Comparison of ENCODE assay signal across 23 cellular contexts in the genomic region with DNA sequence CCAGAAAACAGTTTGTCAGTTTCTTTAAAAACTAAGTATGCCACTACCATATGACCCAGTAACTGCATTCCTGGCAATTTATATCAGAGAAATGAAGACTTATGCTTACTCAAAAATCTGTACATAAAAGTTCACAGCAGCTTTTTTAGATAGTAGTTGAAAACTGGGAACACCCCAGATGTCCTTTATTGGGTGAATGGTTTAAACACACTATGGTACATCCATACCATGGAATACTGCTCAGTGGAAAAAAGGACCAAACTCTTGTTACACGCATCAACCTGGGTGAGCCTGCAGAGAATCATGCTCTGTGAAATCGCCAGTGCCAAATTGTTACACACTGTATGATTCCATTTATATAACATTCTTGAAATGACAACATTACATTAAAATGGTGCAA.
DNase-seq lines count a peak whose midpoint lies in the region; ATAC-seq and TF ChIP-seq lines count a peak whose summit lies in the region.
"Had no signal": no experiment of that assay in that cellular context is flagged by ENCODE, and none has a peak within 500 bp of the region (broad histone marks: within the 10 kb centered on the region; RNA-seq: fewer than 3 reads in every experiment).

No MANE protein-coding gene starts in this region.

- H3K27me3 Mint-ChIP-seq in activated CD8-positive, alpha-beta T cell treated with anti-CD3 and anti-CD28 coated beads, Interleukin-2, amount 10 ng/mL, durations not matched to agents 7 days and 5 days (ENCODE audit: low read depth): peaks cover 17% of the 10 kb centered on the region
- H3K27me3 Mint-ChIP-seq in activated CD8-positive, alpha-beta T cell treated with anti-CD3 and anti-CD28 coated beads for 36 hours: peaks cover 2% of the 10 kb centered on the region

- H3K4me2 ChIP-seq in osteoblast (ENCODE audit: insufficient read depth, low read length): no peak overlapping the region
- H3K4me2 ChIP-seq: BLaER1 had no signal

- H3K4me3 ChIP-seq in osteoblast (ENCODE audit: insufficient read depth, low read length): no peak overlapping the region
- H3K4me3 ChIP-seq: BLaER1, GM12878 had no signal

- DNase-seq in activated CD8-positive, alpha-beta T cell treated with anti-CD3 and anti-CD28 coated beads, Interleukin-2, amount 10 ng/mL, durations not matched to agents 7 days and 5 days: peak; percentile 3
- no peak for DNase-seq in activated CD8-positive, alpha-beta T cell treated with anti-CD3 and anti-CD28 coated beads for 36 hours
- DNase-seq in osteoblast (ENCODE audit: insufficient read length, low spot score, missing footprints) (peak; percentile 51), amygdala (lab: John Stamatoyannopoulos, UW) (no peak)
- no peak for DNase-seq in NK-92 treated with Interleukin-12 subunit alpha and Interleukin-12 subunit beta, amount 100 ng/mL, for 24 hours (lab: John Stamatoyannopoulos, UW)
- DNase-seq: 8988T; ACHN; BE2C; C1 segment of cervical spinal cord; CD4-positive, alpha-beta memory T cell; CD4-positive, CD25-positive, alpha-beta regulatory T cell; CD8-positive, alpha-beta memory T cell; COR-L47; DMS 273 treated with DMSO at 0.1 percent for 48 hours; DMS153; DMS53; DMS79; DND-41; EL; GDM1 had no signal

- CTCF ChIA-PET in activated CD8-positive, alpha-beta T cell treated with anti-CD3 and anti-CD28 coated beads, Interleukin-2, amount 10 ng/mL, durations not matched to agents 7 days and 5 days (lab: Charles Lee): no interaction called here
- CTCF ChIA-PET in activated CD8-positive, alpha-beta T cell treated with anti-CD3 and anti-CD28 coated beads for 36 hours (lab: Charles Lee): no interaction called here

- no peak overlapping the region for H3K4me3 Mint-ChIP-seq in activated CD8-positive, alpha-beta T cell treated with anti-CD3 and anti-CD28 coated beads, Interleukin-2, amount 10 ng/mL, durations not matched to agents 7 days and 5 days
- no peak overlapping the region for H3K4me3 Mint-ChIP-seq in activated CD8-positive, alpha-beta T cell treated with anti-CD3 and anti-CD28 coated beads for 36 hours
- H3K4me3 Mint-ChIP-seq: CD14-positive monocyte; CD4-positive, alpha-beta memory T cell; CD4-positive, CD25-positive, alpha-beta regulatory T cell; CD8-positive, alpha-beta memory T cell had no signal

- H3K27ac ChIP-seq in osteoblast (ENCODE audit: low read depth, low read length): no peak overlapping the region
- H3K27ac ChIP-seq: BLaER1 had no signal

- POLR2A ChIA-PET in activated CD8-positive, alpha-beta T cell treated with anti-CD3 and anti-CD28 coated beads, Interleukin-2, amount 10 ng/mL, durations not matched to agents 7 days and 5 days (lab: Charles Lee): no interaction called here
- POLR2A ChIA-PET in activated CD8-positive, alpha-beta T cell treated with anti-CD3 and anti-CD28 coated beads for 36 hours (lab: Charles Lee): no interaction called here

- no peaks in the 10 kb centered on the region for H3K9me3 Mint-ChIP-seq in activated CD8-positive, alpha-beta T cell treated with anti-CD3 and anti-CD28 coated beads, Interleukin-2, amount 10 ng/mL, durations not matched to agents 7 days and 5 days (ENCODE audit: insufficient read depth)
- no peaks in the 10 kb centered on the region for H3K9me3 Mint-ChIP-seq in activated CD8-positive, alpha-beta T cell treated with anti-CD3 and anti-CD28 coated beads for 36 hours

- no peaks in the 10 kb centered on the region for H3K4me1 Mint-ChIP-seq in activated CD8-positive, alpha-beta T cell treated with anti-CD3 and anti-CD28 coated beads, Interleukin-2, amount 10 ng/mL, durations not matched to agents 7 days and 5 days (ENCODE audit: low read depth)
- no peaks in the 10 kb centered on the region for H3K4me1 Mint-ChIP-seq in activated CD8-positive, alpha-beta T cell treated with anti-CD3 and anti-CD28 coated beads for 36 hours (ENCODE audit: low read depth)
- H3K4me1 Mint-ChIP-seq: CD4-positive, alpha-beta memory T cell; CD8-positive, alpha-beta memory T cell had no signal

- no peak for ATAC-seq in activated CD8-positive, alpha-beta T cell treated with anti-CD3 and anti-CD28 coated beads, Interleukin-2, amount 10 ng/mL, durations not matched to agents 7 days and 5 days
- no peak for ATAC-seq in activated CD8-positive, alpha-beta T cell treated with anti-CD3 and anti-CD28 coated beads for 36 hours
- ATAC-seq: GM12878 had no signal

- H3K36me3 ChIP-seq in osteoblast (ENCODE audit: insufficient read depth, low read length): no peaks in the 10 kb centered on the region
- H3K36me3 ChIP-seq: BE2C, BLaER1 had no signal

- no peaks in the 10 kb centered on the region for H3K9me3 ChIP-seq in osteoblast (ENCODE audit: low read depth, low read length)
- H3K9me3 ChIP-seq: BE2C had no signal

- no peak overlapping the region for H2AFZ ChIP-seq in osteoblast (ENCODE audit: low read length)

- no peaks in the 10 kb centered on the region for H4K20me1 ChIP-seq in osteoblast (ENCODE audit: insufficient read depth, low read length)
- H4K20me1 ChIP-seq: BLaER1 had no signal

- no peak overlapping the region for H3K27ac Mint-ChIP-seq in activated CD8-positive, alpha-beta T cell treated with anti-CD3 and anti-CD28 coated beads, Interleukin-2, amount 10 ng/mL, durations not matched to agents 7 days and 5 days
- H3K27ac Mint-ChIP-seq in activated CD8-positive, alpha-beta T cell treated with anti-CD3 and anti-CD28 coated beads for 36 hours: no peak overlapping the region
- H3K27ac Mint-ChIP-seq: CD14-positive monocyte; CD4-positive, alpha-beta memory T cell; CD4-positive, CD25-positive, alpha-beta regulatory T cell; CD8-positive, alpha-beta memory T cell had no signal

- no peak for TF ChIP-seq CTCF in activated CD8-positive, alpha-beta T cell treated with anti-CD3 and anti-CD28 coated beads for 36 hours (IDR thresholded peaks at IDR 0.05)
- TF ChIP-seq CTCF in osteoblast (IDR thresholded peaks at IDR 0.05; ENCODE audit: extremely low read depth, low read depth, low read length): no peak

- intact Hi-C loops in activated CD8-positive, alpha-beta T cell treated with anti-CD3 and anti-CD28 coated beads for 36 hours (cut with micrococcal nuclease): no loop called here

- peaks cover 18% of the 10 kb centered on the region for H3K27me3 ChIP-seq in osteoblast (ENCODE audit: insufficient read depth, low read length)
- H3K27me3 ChIP-seq: BE2C, BLaER1 had no signal

- H3K36me3 Mint-ChIP-seq in activated CD8-positive, alpha-beta T cell treated with anti-CD3 and anti-CD28 coated beads, Interleukin-2, amount 10 ng/mL, durations not matched to agents 7 days and 5 days (ENCODE audit: low read depth): no peaks in the 10 kb centered on the region
- H3K36me3 Mint-ChIP-seq in activated CD8-positive, alpha-beta T cell treated with anti-CD3 and anti-CD28 coated beads for 36 hours (ENCODE audit: low read depth): no peaks in the 10 kb centered on the region
- H3K36me3 Mint-ChIP-seq: CD14-positive monocyte; CD4-positive, alpha-beta memory T cell; CD4-positive, CD25-positive, alpha-beta regulatory T cell; CD8-positive, alpha-beta memory T cell had no signal

- no peaks in the 10 kb centered on the region for H3K4me1 ChIP-seq in osteoblast (ENCODE audit: insufficient read depth, low read length)

- no peaks in the 10 kb centered on the region for H3K79me2 ChIP-seq in osteoblast (ENCODE audit: insufficient read depth, low read length)

Comparison
In these comparisons a context has a peak if more than half of its experiments do, and no peak if none do; other contexts are left out.
1. DNase-seq: peak in activated CD8-positive, alpha-beta T cell treated with anti-CD3 and anti-CD28 coated beads, Interleukin-2, amount 10 ng/mL, durations not matched to agents 7 days and 5 days (single experiment) and osteoblast (single experiment); none in activated CD8-positive, alpha-beta T cell treated with anti-CD3 and anti-CD28 coated beads for 36 hours (single experiment), amygdala (0 of 56) and NK-92 treated with Interleukin-12 subunit alpha and Interleukin-12 subunit beta, amount 100 ng/mL, for 24 hours (single experiment).